In genomic region chr3:69283496-69283895, GRCh38 we compare ENCODE assay signal across 23 cellular contexts.
"Had no signal": no experiment of that assay in that cellular context is flagged by ENCODE, and none has a peak within 500 bp of the region (broad histone marks: within the 10 kb centered on the region; RNA-seq: fewer than 3 reads in every experiment).

No MANE protein-coding gene starts in this region.

- H3K27ac Mint-ChIP-seq: activated B cell treated with CpG ODN at 0.5 μM for 24 hours; activated CD8-positive, alpha-beta T cell treated with anti-CD3 and anti-CD28 coated beads for 36 hours; activated naive CD8-positive, alpha-beta T cell treated with anti-CD3 and anti-CD28 coated beads, Interleukin-2, amount 50 U/mL, for 24 hours; activated T-helper 2 cell treated with anti-CD3 and anti-CD28 coated beads, Interferon-gamma antibody, Interleukin-2, Interleukin-4, amounts not matched to agents 10 μg/mL and 5 μg/mL and 100 μg/mL, durations not matched to agents 14 hours and 24 hours and 36 hours; naive B cell; type B pancreatic cell had no signal

- H3K36me3 ChIP-seq: pancreas, uterus had no signal

- H3K4me3 ChIP-seq: heart right ventricle, left lung, lower lobe of right lung, pancreas, uterus had no signal

- H3K4me3 Mint-ChIP-seq: activated B cell treated with CpG ODN at 0.5 μM for 24 hours; activated CD8-positive, alpha-beta T cell treated with anti-CD3 and anti-CD28 coated beads for 36 hours; activated naive CD4-positive, alpha-beta T cell treated with anti-CD3 and anti-CD28 coated beads, Interleukin-2, amount 50 U/mL, for 24 hours; activated naive CD8-positive, alpha-beta T cell treated with anti-CD3 and anti-CD28 coated beads, Interleukin-2, amount 50 U/mL, for 24 hours; naive B cell; neural crest cell; type B pancreatic cell had no signal

- DNase-seq: activated B cell treated with CpG ODN at 0.5 μM for 24 hours; activated CD4-positive, alpha-beta T cell treated with anti-CD3 and anti-CD28 coated beads, Interleukin-2, amount 50 U/mL, for 1 hour; activated CD8-positive, alpha-beta T cell treated with anti-CD3 and anti-CD28 coated beads for 36 hours; activated naive CD8-positive, alpha-beta T cell treated with anti-CD3 and anti-CD28 coated beads, Interleukin-2, amount 50 U/mL, for 24 hours; activated T-cell treated with anti-CD3 and anti-CD28 coated beads, Interleukin-2, amount 50 U/mL, for 48 hours; cortex of kidney; foreskin melanocyte; heart right ventricle; kidney glomerular epithelial cell; left lung; lower lobe of right lung; naive B cell; pancreas; right cardiac atrium; stimulated activated CD4-positive, alpha-beta T cell treated with anti-CD3 and anti-CD28 coated beads, Interleukin-2, amount 100 ng/mL, for 48 hours; stimulated activated naive CD4-positive, alpha-beta T cell treated with Interleukin-2 at 50 U/mL for 16 hours; T-helper 2 cell; uterus had no signal

- H3K9me3 Mint-ChIP-seq: activated B cell treated with CpG ODN at 0.5 μM for 24 hours; activated CD8-positive, alpha-beta T cell treated with anti-CD3 and anti-CD28 coated beads for 36 hours; activated naive CD4-positive, alpha-beta T cell treated with anti-CD3 and anti-CD28 coated beads, Interleukin-2, amount 50 U/mL, for 24 hours; activated naive CD8-positive, alpha-beta T cell treated with anti-CD3 and anti-CD28 coated beads, Interleukin-2, amount 50 U/mL, for 24 hours; activated T-helper 2 cell treated with anti-CD3 and anti-CD28 coated beads, Interferon-gamma antibody, Interleukin-2, Interleukin-4, amounts not matched to agents 10 μg/mL and 5 μg/mL and 100 μg/mL, durations not matched to agents 14 hours and 24 hours and 36 hours; naive B cell; neural crest cell; type B pancreatic cell had no signal

- H3K27ac ChIP-seq: heart right ventricle, left lung, lower lobe of right lung, pancreas, uterus had no signal

- ATAC-seq: activated CD8-positive, alpha-beta T cell treated with anti-CD3 and anti-CD28 coated beads for 36 hours; activated naive CD8-positive, alpha-beta T cell treated with anti-CD3 and anti-CD28 coated beads, Interleukin-2, amount 50 U/mL, for 24 hours; esophagus mucosa; heart right ventricle; left lung; lower lobe of right lung; pancreas; right cardiac atrium had no signal

- H3K27me3 Mint-ChIP-seq: activated CD8-positive, alpha-beta T cell treated with anti-CD3 and anti-CD28 coated beads for 36 hours; activated naive CD4-positive, alpha-beta T cell treated with anti-CD3 and anti-CD28 coated beads, Interleukin-2, amount 50 U/mL, for 24 hours; activated naive CD8-positive, alpha-beta T cell treated with anti-CD3 and anti-CD28 coated beads, Interleukin-2, amount 50 U/mL, for 24 hours; naive B cell; type B pancreatic cell had no signal

- H3K9me3 ChIP-seq: heart right ventricle, left lung, lower lobe of right lung, pancreas, uterus had no signal

- H3K4me1 ChIP-seq: left lung, pancreas, uterus had no signal

- H3K27me3 ChIP-seq: heart right ventricle, left lung, pancreas, uterus had no signal

- H3K36me3 Mint-ChIP-seq: activated naive CD4-positive, alpha-beta T cell treated with anti-CD3 and anti-CD28 coated beads, Interleukin-2, amount 50 U/mL, for 24 hours; naive B cell; type B pancreatic cell had no signal

- H3K4me1 Mint-ChIP-seq: activated B cell treated with CpG ODN at 0.5 μM for 24 hours, naive B cell had no signal
